ENCODE assay signal across 9 cellular contexts in genomic region chr11:86176165-86176884, GRCh38.
DNase-seq lines count a peak whose midpoint lies in the region; ATAC-seq lines count a peak whose summit lies in the region.
"Had no signal": no experiment of that assay in that cellular context is flagged by ENCODE, and none has a peak within 500 bp of the region (broad histone marks: within the 10 kb centered on the region; RNA-seq: fewer than 3 reads in every experiment).

No MANE protein-coding gene starts in this region.

- no peaks in the 10 kb centered on the region for H3K27me3 Mint-ChIP-seq in activated T-helper 17 cell treated with anti-CD3 and anti-CD28 coated beads, Interleukin-2, amount 50 U/mL, for 72 hours
- H3K27me3 Mint-ChIP-seq: dendritic cell treated with granulocyte-macrophage colony-stimulating factor and Interleukin-4, amounts not matched to agents 40 ng/mL and 50 ng/mL, for 4 days had no signal

- no peaks in the 10 kb centered on the region for H3K9me3 ChIP-seq in right cardiac atrium (ENCODE audit: control insufficient read depth, low read length)

- peaks cover 15% of the 10 kb centered on the region for H3K4me1 ChIP-seq in right cardiac atrium (ENCODE audit: control insufficient read depth, insufficient read depth, low read length)

- H3K9me3 Mint-ChIP-seq in activated T-helper 17 cell treated with anti-CD3 and anti-CD28 coated beads, Interleukin-2, amount 50 U/mL, for 72 hours, result no peaks in the 10 kb centered on the region
- H3K9me3 Mint-ChIP-seq: dendritic cell treated with granulocyte-macrophage colony-stimulating factor and Interleukin-4, amounts not matched to agents 40 ng/mL and 50 ng/mL, for 4 days had no signal

- H3K4me3 Mint-ChIP-seq in activated T-helper 17 cell treated with anti-CD3 and anti-CD28 coated beads, Interleukin-2, amount 50 U/mL, for 72 hours, result peak overlapping the region; percentile 53
- H3K4me3 Mint-ChIP-seq: dendritic cell treated with granulocyte-macrophage colony-stimulating factor and Interleukin-4, amounts not matched to agents 40 ng/mL and 50 ng/mL, for 4 days had no signal

- H3K27ac Mint-ChIP-seq in activated T-helper 17 cell treated with anti-CD3 and anti-CD28 coated beads, Interleukin-2, amount 50 U/mL, for 72 hours, result peak overlapping the region; percentile 84
- H3K27ac Mint-ChIP-seq: dendritic cell treated with granulocyte-macrophage colony-stimulating factor and Interleukin-4, amounts not matched to agents 40 ng/mL and 50 ng/mL, for 4 days had no signal

- H3K27ac ChIP-seq in right cardiac atrium (ENCODE audit: low read length), result no peak overlapping the region

- WGBS in right cardiac atrium, result 61% methylated on average over 4 of the region's 4 CpGs

- H3K4me3 ChIP-seq in right cardiac atrium (ENCODE audit: low read length), result no peak overlapping the region

- ATAC-seq in GM19351 (IDR thresholded peaks at IDR 0.05; ENCODE audit: unreplicated experiment) (peak; percentile 85), HG03439 (IDR thresholded peaks at IDR 0.05; ENCODE audit: unreplicated experiment) (peak; percentile 63), right cardiac atrium (no peak), Right ventricle myocardium superior (ENCODE audit: poor library complexity) (no peak)
- peak; percentile 92 for ATAC-seq in activated T-helper 17 cell treated with anti-CD3 and anti-CD28 coated beads, Interleukin-2, amount 50 U/mL, for 72 hours (replicated peaks)

- H3K27me3 ChIP-seq in right cardiac atrium (ENCODE audit: control insufficient read depth, insufficient read depth), result no peaks in the 10 kb centered on the region

- intact Hi-C loops in right cardiac atrium (cut with DNase I), result no loop called here
- intact Hi-C loops in Right ventricle myocardium superior (cut with DNase I), result no loop called here

- H3K4me1 Mint-ChIP-seq in activated T-helper 17 cell treated with anti-CD3 and anti-CD28 coated beads, Interleukin-2, amount 50 U/mL, for 72 hours, result peaks cover 16% of the 10 kb centered on the region

- DNase-seq in stimulated activated CD4-positive, alpha-beta T cell treated with anti-CD3 and anti-CD28 coated beads, Interleukin-2, amount 100 ng/mL, for 4 hours (ENCODE audit: low read depth), result peak; percentile 9
- no peak for DNase-seq in right cardiac atrium
- DNase-seq in Right ventricle myocardium superior, result no peak
- DNase-seq in NCI-H2196 (lab: John Stamatoyannopoulos, UW; ENCODE audit: unreplicated experiment), result no peak
- DNase-seq in ecto neural progenitor cell (ENCODE audit: low spot score), result no peak

- peaks cover 5% of the 10 kb centered on the region for H3K36me3 Mint-ChIP-seq in activated T-helper 17 cell treated with anti-CD3 and anti-CD28 coated beads, Interleukin-2, amount 50 U/mL, for 72 hours (ENCODE audit: low read depth)

Comparison
In these comparisons a context has a peak if more than half of its experiments do, and no peak if none do; other contexts are left out.
1. ATAC-seq: peak in GM19351 (single experiment), HG03439 (single experiment) and activated T-helper 17 cell treated with anti-CD3 and anti-CD28 coated beads, Interleukin-2, amount 50 U/mL, for 72 hours (single experiment); none in right cardiac atrium (0 of 2) and Right ventricle myocardium superior (single experiment).